Comparison of ENCODE assay signal across 1 cellular context in genomic region chr17:7687908-7688807, GRCh38.
TF ChIP-seq lines count a peak whose summit lies in the region.

TSS of gene WRAP53 (plus strand) at chr17:7688477. CDS start at chr17:7688649, 172 bp downstream.

TF ChIP-seq in HepG2, 621 proteins besides CTCF, POLR2A, EP300 and RAD21 (continued from another document and continues in another):
- TF ChIP-seq SNAPC4 (CRISPR knock-in tag; IDR thresholded peaks at IDR 0.05) (peak; percentile 52; the same call in 1 of the 2 replicates), RFX5 (IDR thresholded peaks at IDR 0.05; ENCODE audit: low read depth, low read length) (no peak), ZNF251 (CRISPR knock-in tag; IDR thresholded peaks at IDR 0.05) (no peak), GFI1 (CRISPR knock-in tag; IDR thresholded peaks at IDR 0.05; ENCODE audit: borderline replicate concordance) (no peak), LCORL (IDR thresholded peaks at IDR 0.05) (no peak), LCORL (CRISPR knock-in tag; IDR thresholded peaks at IDR 0.05) (0 out of 2 replicates have a peak, but pooled peaks have one; percentile 40), KMT2B (CRISPR knock-in tag; IDR thresholded peaks at IDR 0.05) (no peak; the same call in 1 of the 2 replicates), ZNF704 (CRISPR knock-in tag; IDR thresholded peaks at IDR 0.05; ENCODE audit: borderline replicate concordance) (no peak; the same call in 1 of the 2 replicates), E2F2 (CRISPR knock-in tag; IDR thresholded peaks at IDR 0.05; ENCODE audit: borderline replicate concordance) (no peak), ZFP36L1 (CRISPR knock-in tag; IDR thresholded peaks at IDR 0.05) (no peak), MZF1 (CRISPR knock-in tag; IDR thresholded peaks at IDR 0.05; ENCODE audit: borderline replicate concordance) (no peak), NR1H2 (CRISPR knock-in tag; IDR thresholded peaks at IDR 0.05; ENCODE audit: borderline replicate concordance, low read depth) (no peak), ZNF816 (CRISPR knock-in tag; IDR thresholded peaks at IDR 0.05; ENCODE audit: borderline replicate concordance) (no peak), TARDBP (CRISPR knock-in tag; IDR thresholded peaks at IDR 0.05) (no peak), ZEB1 (IDR thresholded peaks at IDR 0.05; ENCODE audit: insufficient replicate concordance, low read depth) (peak; percentile 18), CREM (IDR thresholded peaks at IDR 0.05) (peak; percentile 92), CREM (CRISPR knock-in tag; IDR thresholded peaks at IDR 0.05) (no peak), ZBTB8A (CRISPR knock-in tag; IDR thresholded peaks at IDR 0.05; ENCODE audit: borderline replicate concordance, low read depth) (no peak), ZNF207 (IDR thresholded peaks at IDR 0.05; ENCODE audit: borderline replicate concordance) (no peak), ZNF788 (CRISPR knock-in tag; IDR thresholded peaks at IDR 0.05; ENCODE audit: borderline replicate concordance) (peak; percentile 22; the same call in 1 of the 2 replicates), MAF1 (CRISPR knock-in tag; IDR thresholded peaks at IDR 0.05; ENCODE audit: borderline replicate concordance) (0 out of 2 replicates have a peak, but pooled peaks have one; percentile 21), NONO (IDR thresholded peaks at IDR 0.05) (no peak), NONO (CRISPR knock-in tag; conservative IDR thresholded peaks at IDR 0.05) (no peak; the same call in none of the 2 replicates), ZNF720 (CRISPR knock-in tag; IDR thresholded peaks at IDR 0.05) (no peak), KLF15 (CRISPR knock-in tag; IDR thresholded peaks at IDR 0.05; ENCODE audit: borderline replicate concordance) (no peak), ZNF891 (CRISPR knock-in tag; IDR thresholded peaks at IDR 0.05) (no peak), ZNF136 (CRISPR knock-in tag; IDR thresholded peaks at IDR 0.05; ENCODE audit: low read depth) (no peak), ZNF567 (CRISPR knock-in tag; IDR thresholded peaks at IDR 0.05; ENCODE audit: borderline replicate concordance) (no peak), ZNF513 (CRISPR knock-in tag; conservative IDR thresholded peaks at IDR 0.05) (no peak), ZNF850 (CRISPR knock-in tag; conservative IDR thresholded peaks at IDR 0.05) (no peak), EZH2 (conservative IDR thresholded peaks at IDR 0.05; ENCODE audit: low read depth, low read length) (no peak), ZNF296 (CRISPR knock-in tag; conservative IDR thresholded peaks at IDR 0.05) (no peak), STAT5B (CRISPR knock-in tag; IDR thresholded peaks at IDR 0.05) (no peak), ZNF24 (IDR thresholded peaks at IDR 0.05) (no peak), MAFF (IDR thresholded peaks at IDR 0.05; ENCODE audit: low read depth, low read length) (no peak), ZNF543 (CRISPR knock-in tag; IDR thresholded peaks at IDR 0.05) (no peak), ZNF33B (CRISPR knock-in tag; IDR thresholded peaks at IDR 0.05) (no peak), E2F1 (CRISPR knock-in tag; IDR thresholded peaks at IDR 0.05) (peak; percentile 81; the same call in 1 of the 2 replicates), ZNF768 (CRISPR knock-in tag; IDR thresholded peaks at IDR 0.05) (no peak), THRA (CRISPR knock-in tag; IDR thresholded peaks at IDR 0.05; ENCODE audit: borderline replicate concordance) (peak; percentile 14), BRF2 (CRISPR knock-in tag; IDR thresholded peaks at IDR 0.05) (no peak), ZFX (CRISPR knock-in tag; IDR thresholded peaks at IDR 0.05; ENCODE audit: low read depth) (peak; percentile 48), TBX2 (CRISPR knock-in tag; IDR thresholded peaks at IDR 0.05; ENCODE audit: borderline replicate concordance) (peak; percentile 21; the same call in 1 of the 2 replicates), BATF2 (CRISPR knock-in tag; IDR thresholded peaks at IDR 0.05) (no peak), KAT8 (CRISPR knock-in tag; IDR thresholded peaks at IDR 0.05) (peak; percentile 83), ZC3H4 (CRISPR knock-in tag; IDR thresholded peaks at IDR 0.05; ENCODE audit: borderline replicate concordance) (no peak), ATF4 (CRISPR knock-in tag; IDR thresholded peaks at IDR 0.05) (no peak), ZNF772 (CRISPR knock-in tag; IDR thresholded peaks at IDR 0.05) (peak; percentile 34; the same call in 1 of the 2 replicates), PLSCR1 (CRISPR knock-in tag; IDR thresholded peaks at IDR 0.05; ENCODE audit: borderline replicate concordance) (no peak), ZBTB4 (CRISPR knock-in tag; IDR thresholded peaks at IDR 0.05; ENCODE audit: borderline replicate concordance) (no peak)
